In the genomic region with DNA sequence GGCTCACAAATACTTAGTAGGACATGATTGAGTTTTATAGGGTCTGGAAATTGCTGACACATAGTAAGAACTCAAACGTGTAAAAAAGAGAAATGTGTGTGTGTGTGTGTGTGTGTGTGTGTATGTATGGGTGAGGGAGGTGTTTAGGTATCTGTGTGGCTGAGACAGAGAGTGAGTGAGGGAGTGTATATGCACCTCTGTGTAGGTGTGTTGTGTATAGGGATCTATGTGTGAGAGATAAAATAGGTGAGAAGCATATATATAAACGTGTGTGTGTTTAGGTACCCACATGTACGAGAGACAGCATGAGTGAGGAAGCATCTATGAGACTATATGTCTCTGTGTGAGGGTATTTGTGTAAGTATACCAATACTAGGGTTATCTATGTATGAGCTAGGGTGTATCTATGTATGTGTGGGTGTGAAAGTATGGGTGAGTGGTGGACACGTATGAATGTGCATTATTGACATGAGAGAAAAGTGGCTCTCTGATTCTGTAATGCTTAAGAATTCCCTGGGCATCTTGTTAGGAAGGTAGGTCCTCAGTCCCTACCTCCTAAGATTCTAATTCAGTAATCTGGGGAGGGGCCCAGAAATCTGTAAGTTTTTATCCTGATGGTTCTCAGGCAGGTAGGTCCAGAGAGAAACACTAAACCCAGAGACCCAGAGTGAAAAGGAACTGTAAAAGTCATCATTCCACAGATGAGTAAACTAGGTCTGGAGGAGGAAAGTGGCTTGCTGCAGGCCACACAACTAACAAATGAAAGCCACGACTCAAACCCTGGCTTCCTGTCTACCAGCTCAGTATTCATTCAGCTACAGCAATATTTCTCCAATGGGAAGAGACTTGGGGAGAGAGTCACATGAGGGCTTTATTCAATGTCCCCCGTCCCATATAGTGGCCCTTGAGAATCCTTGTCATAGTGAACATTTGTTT, we compare ENCODE assay signal across 20 cellular contexts.
DNase-seq lines count a peak whose midpoint lies in the region; ATAC-seq and TF ChIP-seq lines count a peak whose summit lies in the region.
"Had no signal": no experiment of that assay in that cellular context is flagged by ENCODE, and none has a peak within 500 bp of the region (broad histone marks: within the 10 kb centered on the region; RNA-seq: fewer than 3 reads in every experiment).

No MANE protein-coding gene starts in this region.

- H3K9me3 Mint-ChIP-seq in activated T-cell treated with anti-CD3 and anti-CD28 coated beads, Interleukin-2, amount 50 U/mL, for 24 hours: peaks cover 2% of the 10 kb centered on the region
- H3K9me3 Mint-ChIP-seq: activated B cell treated with CpG ODN at 0.5 μM for 24 hours; central memory CD8-positive, alpha-beta T cell; T-cell had no signal

- peak overlapping the region; percentile 84 for H3K27ac Mint-ChIP-seq in activated T-cell treated with anti-CD3 and anti-CD28 coated beads, Interleukin-2, amount 50 U/mL, for 24 hours
- H3K27ac Mint-ChIP-seq: activated B cell treated with CpG ODN at 0.5 μM for 24 hours; CD4-positive, CD25-positive, alpha-beta regulatory T cell; T-cell had no signal

- intact Hi-C loops in right cardiac atrium (cut with DNase I): no loop called here

- H3K36me3 Mint-ChIP-seq in activated T-cell treated with anti-CD3 and anti-CD28 coated beads, Interleukin-2, amount 50 U/mL, for 24 hours (ENCODE audit: low read depth): no peaks in the 10 kb centered on the region
- H3K36me3 Mint-ChIP-seq: CD4-positive, CD25-positive, alpha-beta regulatory T cell; T-cell had no signal

- ATAC-seq in GM21360 (IDR thresholded peaks at IDR 0.05; ENCODE audit: unreplicated experiment) (peak; percentile 61), HG03097 (IDR thresholded peaks at IDR 0.05; ENCODE audit: low FRiP score, unreplicated experiment) (peak; percentile 71), right cardiac atrium (no peak), HG03095 (IDR thresholded peaks at IDR 0.05; ENCODE audit: unreplicated experiment) (no peak)
- ATAC-seq: A549, T-cell had no signal

- TF ChIP-seq CTCF in fibroblast of mammary gland (conservative IDR thresholded peaks at IDR 0.05; ENCODE audit: control insufficient read depth, insufficient read depth, low read depth, low read length): no peak

- H3K4me3 ChIP-seq in fibroblast of mammary gland (ENCODE audit: control insufficient read depth, low read depth, low read length): no peak overlapping the region
- H3K4me3 ChIP-seq in right cardiac atrium (ENCODE audit: low read length): no peak overlapping the region
- H3K4me3 ChIP-seq: A549, left ventricle myocardium inferior, skin epidermis had no signal

- no peaks in the 10 kb centered on the region for H3K27me3 ChIP-seq in right cardiac atrium (ENCODE audit: control insufficient read depth, insufficient read depth)

- H3K4me1 ChIP-seq in right cardiac atrium (ENCODE audit: control insufficient read depth, insufficient read depth, low read length): no peaks in the 10 kb centered on the region
- H3K4me1 ChIP-seq: A549, left ventricle myocardium inferior, parathyroid adenoma had no signal

- H3K4me3 Mint-ChIP-seq in activated T-cell treated with anti-CD3 and anti-CD28 coated beads, Interleukin-2, amount 50 U/mL, for 24 hours: no peak overlapping the region
- H3K4me3 Mint-ChIP-seq: activated B cell treated with CpG ODN at 0.5 μM for 24 hours; CD4-positive, CD25-positive, alpha-beta regulatory T cell; central memory CD8-positive, alpha-beta T cell; T-cell had no signal

- peaks cover 22% of the 10 kb centered on the region for H3K4me1 Mint-ChIP-seq in activated T-cell treated with anti-CD3 and anti-CD28 coated beads, Interleukin-2, amount 50 U/mL, for 24 hours (ENCODE audit: low read depth)
- H3K4me1 Mint-ChIP-seq: activated B cell treated with CpG ODN at 0.5 μM for 24 hours; CD4-positive, CD25-positive, alpha-beta regulatory T cell; central memory CD8-positive, alpha-beta T cell; T-cell had no signal

- WGBS in right cardiac atrium: 80% methylated on average over 6 of the region's 6 CpGs

- no peak overlapping the region for H3K27ac ChIP-seq in right cardiac atrium (ENCODE audit: low read length)
- H3K27ac ChIP-seq: A549, left ventricle myocardium inferior, parathyroid adenoma, skin epidermis had no signal

- no peak for DNase-seq in activated T-cell treated with anti-CD3 and anti-CD28 coated beads, Interleukin-2, amount 50 U/mL, for 24 hours
- DNase-seq in activated T-cell treated with anti-CD3 and anti-CD28 coated beads for 4 hours (no peak), fibroblast of mammary gland (ENCODE audit: low read depth) (peak; percentile 16), right cardiac atrium (no peak), NCI-H526 (lab: John Stamatoyannopoulos, UW) (no peak)
- DNase-seq: activated B cell treated with CpG ODN at 0.5 μM for 24 hours; CD4-positive, CD25-positive, alpha-beta regulatory T cell; DMS79; left ventricle myocardium inferior; NCI-H1048; NK-92 treated with Interleukin-12 subunit alpha and Interleukin-12 subunit beta, amount 100 ng/mL, for 24 hours; stimulated activated naive CD4-positive, alpha-beta T cell; T-cell had no signal

- H3K27me3 Mint-ChIP-seq in activated T-cell treated with anti-CD3 and anti-CD28 coated beads, Interleukin-2, amount 50 U/mL, for 24 hours: peaks cover 64% of the 10 kb centered on the region
- H3K27me3 Mint-ChIP-seq: CD4-positive, CD25-positive, alpha-beta regulatory T cell had no signal

- no peaks in the 10 kb centered on the region for H3K9me3 ChIP-seq in right cardiac atrium (ENCODE audit: control insufficient read depth, low read length)
- H3K9me3 ChIP-seq: A549, left ventricle myocardium inferior had no signal

Comparison
In these comparisons a context has a peak if more than half of its experiments do, and no peak if none do; other contexts are left out.
1. ATAC-seq: peak in GM21360 (single experiment) and HG03097 (single experiment); none in right cardiac atrium (0 of 2) and HG03095 (single experiment).